Comparison of ENCODE assay signal across 8 cellular contexts in genomic region chr3:169772530-169772950, GRCh38. TPM values are rescaled to one million over a fixed set of nuclear protein-coding genes. Genes with fewer than 3 reads are reported as not detected.
DNase-seq lines count a peak whose midpoint lies in the region; ATAC-seq lines count a peak whose summit lies in the region.

No MANE protein-coding gene starts in this region.

- peak overlapping the region; percentile 95 to 99 (median 98) for H3K9ac ChIP-seq in skeletal muscle tissue (ENCODE audit: low read depth in 1 of 3, low read length in 3 of 3)

- peaks cover 35% of the 10 kb centered on the region for H3K4me1 Mint-ChIP-seq in activated CD8-positive, alpha-beta memory T cell treated with anti-CD3 and anti-CD28 coated beads, Interleukin-2, amount 10 ng/mL, durations not matched to agents 7 days and 5 days
- peaks cover 34 to 58% of the 10 kb centered on the region in 2 donors for H3K4me1 Mint-ChIP-seq in immature natural killer cell

- H3K36me3 Mint-ChIP-seq in activated CD8-positive, alpha-beta memory T cell treated with anti-CD3 and anti-CD28 coated beads, Interleukin-2, amount 10 ng/mL, durations not matched to agents 7 days and 5 days = peaks cover 21% of the 10 kb centered on the region
- H3K36me3 Mint-ChIP-seq in immature natural killer cell = peaks cover 3 to 15% (median 3%) of the 10 kb centered on the region in 3 donors

- H3K27ac Mint-ChIP-seq in activated CD8-positive, alpha-beta memory T cell treated with anti-CD3 and anti-CD28 coated beads, Interleukin-2, amount 10 ng/mL, durations not matched to agents 7 days and 5 days = peak overlapping the region; percentile 99
- H3K27ac Mint-ChIP-seq in immature natural killer cell = peak overlapping the region; percentile 98 to 100 (median 100)

- no peaks in the 10 kb centered on the region for H3K27me3 Mint-ChIP-seq in activated CD8-positive, alpha-beta memory T cell treated with anti-CD3 and anti-CD28 coated beads, Interleukin-2, amount 10 ng/mL, durations not matched to agents 7 days and 5 days
- peaks cover 21 to 28% (median 25%) of the 10 kb centered on the region in 3 donors for H3K27me3 Mint-ChIP-seq in immature natural killer cell (ENCODE audit: low read depth in 3 of 3)

- H3K4me3 ChIP-seq in SJSA1 (peak overlapping the region; percentile 84), skeletal muscle tissue (ENCODE audit: low read length in 3 of 3) (peak overlapping the region; percentile 98 to 99 (median 98))

- CTCF ChIA-PET in activated CD8-positive, alpha-beta memory T cell treated with anti-CD3 and anti-CD28 coated beads, Interleukin-2, amount 10 ng/mL, durations not matched to agents 7 days and 5 days (lab: Charles Lee) = interaction anchor here (0.7 to 2.0 kb wide), 8 partner anchors 8 to 406 kb away, joined by 3 to 12 read pairs (median 4); no protein-coding TSS in a partner anchor

- H3K27me3 ChIP-seq in SJSA1 (replicated peaks) (no peaks in the 10 kb centered on the region), skeletal muscle tissue (ENCODE audit: control insufficient read depth in 3 of 3, insufficient read depth in 3 of 3, low read length in 3 of 3) (no peaks in the 10 kb centered on the region)

- peak; percentile 24 for ATAC-seq in activated CD8-positive, alpha-beta memory T cell treated with anti-CD3 and anti-CD28 coated beads, Interleukin-2, amount 10 ng/mL, durations not matched to agents 7 days and 5 days
- ATAC-seq in HG02610 (IDR thresholded peaks at IDR 0.05; ENCODE audit: unreplicated experiment) = peak; percentile 17

- H3K36me3 ChIP-seq in SJSA1 = peaks cover 41% of the 10 kb centered on the region
- H3K36me3 ChIP-seq in skeletal muscle tissue (ENCODE audit: control insufficient read depth in 3 of 3, insufficient read depth in 3 of 3, low read length in 3 of 3) = peaks cover under 1 to 23% (median 13%) of the 10 kb centered on the region in 3 donors

- peak overlapping the region; percentile 93 for H3K27ac ChIP-seq in SJSA1
- H3K27ac ChIP-seq in caudate nucleus (ENCODE audit: low read depth, low read length) = peak overlapping the region; percentile 100
- H3K27ac ChIP-seq in skeletal muscle tissue (ENCODE audit: low read depth, low read length) = peak overlapping the region; percentile 99

- H3K9me3 ChIP-seq in SJSA1 (replicated peaks) (no peaks in the 10 kb centered on the region), skeletal muscle tissue (ENCODE audit: control insufficient read depth in 3 of 3, low read length in 3 of 3) (no peaks in the 10 kb centered on the region)

- H3K4me3 Mint-ChIP-seq in activated CD8-positive, alpha-beta memory T cell treated with anti-CD3 and anti-CD28 coated beads, Interleukin-2, amount 10 ng/mL, durations not matched to agents 7 days and 5 days = peak overlapping the region; percentile 96
- H3K4me3 Mint-ChIP-seq in immature natural killer cell = peak overlapping the region; percentile 94 to 100 (median 99)

- H3K9me3 Mint-ChIP-seq in activated CD8-positive, alpha-beta memory T cell treated with anti-CD3 and anti-CD28 coated beads, Interleukin-2, amount 10 ng/mL, durations not matched to agents 7 days and 5 days (ENCODE audit: low read depth) = no peaks in the 10 kb centered on the region
- H3K9me3 Mint-ChIP-seq in immature natural killer cell = no peaks in the 10 kb centered on the region

- peaks cover 6% of the 10 kb centered on the region for H3K4me1 ChIP-seq in SJSA1 (replicated peaks)
- peaks cover 10 to 22% (median 14%) of the 10 kb centered on the region in 3 donors for H3K4me1 ChIP-seq in skeletal muscle tissue (ENCODE audit: control insufficient read depth in 3 of 3, insufficient read depth in 3 of 3, low read length in 3 of 3)

- no peak for DNase-seq in activated CD8-positive, alpha-beta memory T cell treated with anti-CD3 and anti-CD28 coated beads, Interleukin-2, amount 10 ng/mL, durations not matched to agents 7 days and 5 days
- no peak for DNase-seq in activated CD8-positive, alpha-beta memory T cell treated with anti-CD3 and anti-CD28 coated beads, Interleukin-2, amount 50 U/mL, for 48 hours
- DNase-seq in NCI-H1048 (lab: John Stamatoyannopoulos, UW) (peak; percentile 50), SJSA1 (ENCODE audit: low read depth in 1 of 2, low spot score in 2 of 2) (peak; percentile 66 to 87), caudate nucleus (lab: John Stamatoyannopoulos, UW) (peak in 53 of 61 donors; percentile 14 to 91 (median 77)), immature natural killer cell (peak; percentile 69 to 74 (median 72))

RNA-seq across cellular contexts. Expression of gene MYNN, which starts 0.7 kb away (rescaled TPM):
- 10 to 100 TPM; 15.3 to 16.9 TPM for total RNA-seq in activated CD8-positive, alpha-beta memory T cell treated with anti-CD3 and anti-CD28 coated beads, Interleukin-2, amount 10 ng/mL, durations not matched to agents 7 days and 5 days
- total RNA-seq in SJSA1 (2014; rRNA removed; shearing (Covaris generic)) = 14.8 and 18.3 TPM in 2 replicates
- 10 to 100 TPM; 15.1 to 24.9 (median 17.9) TPM for polyA plus RNA-seq in immature natural killer cell
- 20.4 TPM for total RNA-seq in skeletal muscle tissue

RNA-seq across cellular contexts. Expression of gene ACTRT3, which starts 3.2 kb away (rescaled TPM):
- total RNA-seq in activated CD8-positive, alpha-beta memory T cell treated with anti-CD3 and anti-CD28 coated beads, Interleukin-2, amount 10 ng/mL, durations not matched to agents 7 days and 5 days = under 1 TPM; 0.49 to 0.76 TPM
- total RNA-seq in SJSA1 (2014; rRNA removed; shearing (Covaris generic)) = 2.2 and 2.4 TPM in 2 replicates
- polyA plus RNA-seq in immature natural killer cell = under 1 TPM; 0.42 to 0.67 (median 0.47) TPM
- 1.6 TPM for total RNA-seq in skeletal muscle tissue

RNA-seq across cellular contexts. Expression of gene TERC, which starts 7.7 kb away (rescaled TPM):
- 10 to 100 TPM; 10.5 to 17.4 TPM for total RNA-seq in activated CD8-positive, alpha-beta memory T cell treated with anti-CD3 and anti-CD28 coated beads, Interleukin-2, amount 10 ng/mL, durations not matched to agents 7 days and 5 days
- total RNA-seq in SJSA1 (2014; rRNA removed; shearing (Covaris generic)) = 50.9 and 61.5 TPM in 2 replicates
- under 1 TPM in 1 of 3 donors, not detected in 2; 0.76 TPM for polyA plus RNA-seq in immature natural killer cell
- total RNA-seq in skeletal muscle tissue = 104 TPM

RNA-seq across cellular contexts. Expression of gene LRRIQ4, which starts 40.1 kb away (rescaled TPM):
- total RNA-seq in activated CD8-positive, alpha-beta memory T cell treated with anti-CD3 and anti-CD28 coated beads, Interleukin-2, amount 10 ng/mL, durations not matched to agents 7 days and 5 days = under 1 TPM; 0.23 to 0.35 TPM
- not detected in 2 replicates for total RNA-seq in SJSA1 (2014; rRNA removed; shearing (Covaris generic))
- polyA plus RNA-seq in immature natural killer cell = not detected
- total RNA-seq in skeletal muscle tissue = not detected

RNA-seq across cellular contexts. Expression of gene LRRC34, which starts 40.2 kb away (rescaled TPM):
- total RNA-seq in activated CD8-positive, alpha-beta memory T cell treated with anti-CD3 and anti-CD28 coated beads, Interleukin-2, amount 10 ng/mL, durations not matched to agents 7 days and 5 days = 1 to 10 TPM; 7.2 to 9.6 TPM
- not detected in 2 replicates for total RNA-seq in SJSA1 (2014; rRNA removed; shearing (Covaris generic))
- under 1 TPM in 2 of 3 donors, not detected in 1; 0.30 to 0.40 TPM for polyA plus RNA-seq in immature natural killer cell
- total RNA-seq in skeletal muscle tissue = 3.1 TPM

Comparison
In these comparisons a context has a peak if more than half of its experiments do, and no peak if none do; other contexts are left out.
1. DNase-seq: peak in NCI-H1048 (single experiment), SJSA1 (2 of 2), caudate nucleus (53 of 61) and immature natural killer cell (3 of 3); none in activated CD8-positive, alpha-beta memory T cell treated with anti-CD3 and anti-CD28 coated beads, Interleukin-2, amount 10 ng/mL, durations not matched to agents 7 days and 5 days (single experiment) and activated CD8-positive, alpha-beta memory T cell treated with anti-CD3 and anti-CD28 coated beads, Interleukin-2, amount 50 U/mL, for 48 hours (single experiment).
2. Peak in every context shown above with its lines, with median percentiles within 50 percentile points of each other: H3K27ac ChIP-seq.